ENCODE assay signal across 9 cellular contexts in the genomic region with DNA sequence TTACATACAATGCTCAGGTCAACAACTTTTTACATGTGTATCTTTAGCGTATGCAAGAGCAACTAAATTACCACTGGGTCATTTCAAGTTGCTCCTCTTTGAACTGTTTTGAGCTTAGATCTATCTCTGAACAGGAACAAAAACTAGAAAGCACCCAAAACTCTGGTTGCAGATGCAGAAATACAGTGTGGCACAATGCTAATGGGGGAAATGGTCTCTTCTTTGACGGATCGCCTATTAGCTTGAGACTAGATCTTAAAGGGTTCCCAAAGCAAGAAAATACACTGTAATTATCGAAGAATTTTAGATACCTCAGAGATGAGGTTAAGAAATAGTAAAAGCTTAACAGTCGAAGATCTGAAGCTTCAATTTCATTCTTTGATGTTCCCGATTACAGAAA. TPM values are rescaled to one million over a fixed set of nuclear protein-coding genes. Genes with fewer than 3 reads are reported as not detected.
DNase-seq lines count a peak whose midpoint lies in the region; ATAC-seq, FAIRE-seq and TF ChIP-seq lines count a peak whose summit lies in the region.
"Had no signal": no experiment of that assay in that cellular context is flagged by ENCODE, and none has a peak within 500 bp of the region (broad histone marks: within the 10 kb centered on the region; RNA-seq: fewer than 3 reads in every experiment).

No MANE protein-coding gene starts in this region.

- H3K4me2 ChIP-seq in DND-41 (ENCODE audit: insufficient read depth, low read length) = peak overlapping the region; percentile 88
- peak overlapping the region; percentile 76 for H3K4me2 ChIP-seq in keratinocyte (ENCODE audit: control insufficient read depth, extremely low read depth, insufficient read depth, low read depth, low read length)

- no peaks in the 10 kb centered on the region for H3K9me3 ChIP-seq in DND-41 (ENCODE audit: insufficient read depth, low read length, severe bottlenecking)
- no peaks in the 10 kb centered on the region for H3K9me3 ChIP-seq in HUES64 (ENCODE audit: insufficient read depth, low read depth, low read length)
- H3K9me3 ChIP-seq in keratinocyte (ENCODE audit: control insufficient read depth, low read depth, low read length) = no peaks in the 10 kb centered on the region

- no peak for ATAC-seq in DND-41 (ENCODE audit: insufficient read depth, low read depth)
- ATAC-seq in activated naive CD4-positive, alpha-beta T cell treated with anti-CD3 and anti-CD28 coated beads, Interleukin-2, amount 50 U/mL, for 72 hours = no peak
- no peak for ATAC-seq in HG03565 (IDR thresholded peaks at IDR 0.05; ENCODE audit: unreplicated experiment)

- no peak for TF ChIP-seq CTCF in DND-41 (IDR thresholded peaks at IDR 0.05; ENCODE audit: borderline replicate concordance, extremely low read depth, low read length, poor library complexity, severe bottlenecking)
- no peak for TF ChIP-seq CTCF in keratinocyte (optimal IDR thresholded peaks at IDR 0.05 in 1 of 3, IDR thresholded peaks at IDR 0.05 in 1 of 3, conservative IDR thresholded peaks at IDR 0.05 in 1 of 3; ENCODE audit: extremely low read depth in 1 of 3, insufficient read depth in 2 of 3, low read length in 3 of 3)

- H3K4me3 ChIP-seq in DND-41 (ENCODE audit: low read depth in 1 of 2, low read length in 2 of 2) (peak overlapping the region; percentile 40 to 95), HUES64 (ENCODE audit: low read length) (peak overlapping the region; percentile 92), keratinocyte (ENCODE audit: control insufficient read depth in 2 of 3, extremely low read depth in 1 of 3, insufficient read depth in 2 of 3, low read depth in 1 of 3, low read length in 3 of 3) (peak overlapping the region; percentile 62 to 94 (median 67))

- no peak for DNase-seq in DND-41
- DNase-seq in activated naive CD4-positive, alpha-beta T cell treated with anti-CD3 and anti-CD28 coated beads, Interleukin-2, amount 50 U/mL, for 72 hours (ENCODE audit: low spot score in 2 of 2) = no peak
- no peak for DNase-seq in keratinocyte (ENCODE audit: low read depth, low spot score)
- peak; percentile 50 for DNase-seq in superior temporal gyrus (ENCODE audit: extremely low spot score)
- no peak for DNase-seq in activated CD4-positive, CD25-positive, alpha-beta regulatory T cell (lab: John Stamatoyannopoulos, UW)
- DNase-seq in NK-92 (lab: John Stamatoyannopoulos, UW; ENCODE audit: unreplicated experiment) = no peak

- H3K27me3 ChIP-seq in DND-41 (ENCODE audit: insufficient read depth, low read length, poor library complexity) (no peaks in the 10 kb centered on the region), HUES64 (ENCODE audit: insufficient read depth, low read length) (peaks cover 27% of the 10 kb centered on the region), keratinocyte (ENCODE audit: control insufficient read depth, extremely low read depth, insufficient read depth, low read length) (no peaks in the 10 kb centered on the region)

- peaks cover 38% of the 10 kb centered on the region for H4K20me1 ChIP-seq in DND-41 (ENCODE audit: insufficient read depth, low read length)
- peaks cover 4% of the 10 kb centered on the region for H4K20me1 ChIP-seq in keratinocyte (ENCODE audit: control insufficient read depth, extremely low read depth, insufficient read depth, low read length)

- WGBS in HUES64 = 5% methylated on average over 5 of the region's 6 CpGs

- no peak for FAIRE-seq in keratinocyte (lab: Jason Lieb, UNC)

- peaks cover 72% of the 10 kb centered on the region for H3K4me1 ChIP-seq in DND-41 (ENCODE audit: insufficient read depth, low read length)
- H3K4me1 ChIP-seq in HUES64 (ENCODE audit: insufficient read depth, low read length) = peaks cover 25% of the 10 kb centered on the region; the same call in 1 of the 2 replicates
- H3K4me1 ChIP-seq in keratinocyte (ENCODE audit: control insufficient read depth, extremely low read depth, insufficient read depth, low read length) = peaks cover 25% of the 10 kb centered on the region

- H3K9me3 Mint-ChIP-seq in activated naive CD4-positive, alpha-beta T cell treated with anti-CD3 and anti-CD28 coated beads, Interleukin-2, amount 50 U/mL, for 72 hours = no peaks in the 10 kb centered on the region

- peak overlapping the region; percentile 96 for H2AFZ ChIP-seq in DND-41 (ENCODE audit: low read depth, low read length)
- peak overlapping the region; percentile 17 for H2AFZ ChIP-seq in keratinocyte (ENCODE audit: control insufficient read depth, low read length)

- peak overlapping the region; percentile 89 to 98 for H3K27ac Mint-ChIP-seq in activated naive CD4-positive, alpha-beta T cell treated with anti-CD3 and anti-CD28 coated beads, Interleukin-2, amount 50 U/mL, for 72 hours

- no peaks in the 10 kb centered on the region for H3K9me1 ChIP-seq in keratinocyte (ENCODE audit: control insufficient read depth, extremely low read depth, insufficient read depth, low read length)

- H3K36me3 ChIP-seq in DND-41 (ENCODE audit: insufficient read depth, low read length) = peaks cover 4% of the 10 kb centered on the region
- H3K36me3 ChIP-seq in HUES64 (ENCODE audit: insufficient read depth, low read length) = no peaks in the 10 kb centered on the region
- no peaks in the 10 kb centered on the region for H3K36me3 ChIP-seq in keratinocyte (ENCODE audit: control insufficient read depth in 2 of 2, extremely low read depth in 1 of 2, insufficient read depth in 2 of 2, low read length in 2 of 2)

- peak overlapping the region; percentile 90 for H3K9ac ChIP-seq in DND-41 (ENCODE audit: low read depth, low read length)
- peak overlapping the region; percentile 92 for H3K9ac ChIP-seq in HUES64 (ENCODE audit: low read depth, low read length)
- peak overlapping the region; percentile 87 for H3K9ac ChIP-seq in keratinocyte (ENCODE audit: control insufficient read depth, extremely low read depth, insufficient read depth, low read length)

- dilution Hi-C loops in keratinocyte (cut with MboI; ENCODE audit: extremely low pct_ligation_motif_present, low sequenced_read_pairs) = no loop called here

- H3K27ac ChIP-seq in DND-41 (ENCODE audit: low read length) (peak overlapping the region; percentile 91; the same call in 1 of the 2 replicates), HUES64 (ENCODE audit: low read depth, low read length) (no peak overlapping the region), keratinocyte (ENCODE audit: control insufficient read depth, insufficient read depth, low read length) (peak overlapping the region; percentile 79)

- peaks cover 59% of the 10 kb centered on the region for H3K79me2 ChIP-seq in DND-41 (ENCODE audit: insufficient read depth, low read length)
- H3K79me2 ChIP-seq in keratinocyte (ENCODE audit: control insufficient read depth, insufficient read depth, low read length) = peaks cover 46% of the 10 kb centered on the region

- peaks cover 27 to 32% of the 10 kb centered on the region in 2 donors for H3K36me3 Mint-ChIP-seq in activated naive CD4-positive, alpha-beta T cell treated with anti-CD3 and anti-CD28 coated beads, Interleukin-2, amount 50 U/mL, for 72 hours

RNA-seq across cellular contexts. Expression of a gene that starts 0.9 kb away (rescaled TPM):
- 23.3 TPM for polyA plus RNA-seq in HUES64 (2013, experiment 1 of 2)
- 26.4 TPM for polyA plus RNA-seq in HUES64 (2013, experiment 2 of 2)
- 100 to 1,000 TPM in 1 of 2 donors, 10 to 100 TPM in 1; 88.6 to 129 TPM for total RNA-seq in activated naive CD4-positive, alpha-beta T cell treated with anti-CD3 and anti-CD28 coated beads, Interleukin-2, amount 50 U/mL, for 72 hours
- 14.0 to 43.2 TPM (median 39.0 TPM) in 3 replicates for polyA plus RNA-seq in keratinocyte
- polyA plus RNA-seq in keratinocyte (2011; ENCODE audit: low read depth) = 124 TPM
- 13.4 and 25.1 TPM in 2 replicates for polyA plus RNA-seq in keratinocyte (2011; cell fraction: cytosol; rRNA removed)
- 8.7 and 11.0 TPM in 2 replicates for polyA plus RNA-seq in keratinocyte (2011; cell fraction: nucleus; rRNA removed)
- polyA plus RNA-seq in keratinocyte (2012; ENCODE audit: low replicate concordance) = 22.4 and 25.8 TPM in 2 replicates
- 17.5 to 43.7 TPM (median 21.7 TPM) in 3 replicates for polyA minus RNA-seq in keratinocyte
- polyA minus RNA-seq in keratinocyte (2011; cell fraction: cytosol; rRNA and poly(A)+ RNA removed) = 55.6 TPM
- polyA minus RNA-seq in keratinocyte (2011; cell fraction: nucleus; rRNA and poly(A)+ RNA removed) = 15.4 and 28.0 TPM in 2 replicates

RNA-seq across cellular contexts. Expression of a gene that starts 41.5 kb away (rescaled TPM):
- polyA plus RNA-seq in HUES64 (2013, experiment 1 of 2) = not detected
- polyA plus RNA-seq in HUES64 (2013, experiment 2 of 2) = not detected
- under 1 TPM; 0.30 to 0.54 TPM for total RNA-seq in activated naive CD4-positive, alpha-beta T cell treated with anti-CD3 and anti-CD28 coated beads, Interleukin-2, amount 50 U/mL, for 72 hours
- not detected in 3 replicates for polyA plus RNA-seq in keratinocyte
- 2.9 TPM for polyA plus RNA-seq in keratinocyte (2011; ENCODE audit: low read depth)
- 0.06 and 0.11 TPM in 2 replicates for polyA plus RNA-seq in keratinocyte (2011; cell fraction: cytosol; rRNA removed)
- polyA plus RNA-seq in keratinocyte (2011; cell fraction: nucleus; rRNA removed) = not detected in 2 replicates
- polyA plus RNA-seq in keratinocyte (2012; ENCODE audit: low replicate concordance) = 1.4 TPM in 1 of 2 replicates, not detected in the other
- polyA minus RNA-seq in keratinocyte = not detected in 3 replicates
- polyA minus RNA-seq in keratinocyte (2011; cell fraction: cytosol; rRNA and poly(A)+ RNA removed) = not detected
- not detected in 2 replicates for polyA minus RNA-seq in keratinocyte (2011; cell fraction: nucleus; rRNA and poly(A)+ RNA removed)
- total RNA-seq: T-helper 2 cell treated with Interferon-gamma antibody and Interleukin-4, amounts not matched to agents 100 ng/mL and 5 ng/mL, for 36 hours had no signal
